Comparison of ENCODE assay signal across 21 cellular contexts in genomic region chr21:18289876-18290275, GRCh38. TPM values are rescaled to one million over a fixed set of nuclear protein-coding genes. Genes with fewer than 3 reads are reported as not detected.
DNase-seq lines count a peak whose midpoint lies in the region; ATAC-seq, FAIRE-seq and TF ChIP-seq lines count a peak whose summit lies in the region.
"Had no signal": no experiment of that assay in that cellular context is flagged by ENCODE, and none has a peak within 500 bp of the region (broad histone marks: within the 10 kb centered on the region; RNA-seq: fewer than 3 reads in every experiment).

No MANE protein-coding gene starts in this region.

- H3K27ac ChIP-seq in HepG2 (ENCODE audit: extremely low read length, insufficient read depth, low read length) (no peak overlapping the region), right lobe of liver (no peak overlapping the region), left ventricle myocardium inferior (replicated peaks) (no peak overlapping the region)
- H3K27ac ChIP-seq: BLaER1 treated with 17β-estradiol and CSF1 and Interleukin-3, amounts not matched to agents 10 nM and 100 nM; GM23248 had no signal

- no peak for FAIRE-seq in HepG2 (lab: Jason Lieb, UNC)
- FAIRE-seq: D721Med, GM12878, GM19239 had no signal

- ATAC-seq in HepG2 (no peak), right lobe of liver (no peak)
- ATAC-seq: GM12878, HCT116 had no signal

- H3K9me3 ChIP-seq in HepG2 (ENCODE audit: low read length) (no peaks in the 10 kb centered on the region), right lobe of liver (no peaks in the 10 kb centered on the region), left ventricle myocardium inferior (replicated peaks) (no peaks in the 10 kb centered on the region)
- H3K9me3 ChIP-seq: BE2C; BLaER1 treated with 17β-estradiol and CSF1 and Interleukin-3, amounts not matched to agents 10 nM and 100 nM had no signal

- TF ChIP-seq RAD21 in HepG2 (CRISPR knock-in tag; IDR thresholded peaks at IDR 0.05) = no peak

- H3K4me3 Mint-ChIP-seq in progenitor cell of endocrine pancreas (ENCODE audit: low read depth) = no peak overlapping the region
- H3K4me3 Mint-ChIP-seq: CD14-positive monocyte; CD4-positive, alpha-beta T cell; CD8-positive, alpha-beta memory T cell; H9 had no signal

- H3K4me2 ChIP-seq in HepG2 (ENCODE audit: low read depth, low read length) = no peak overlapping the region
- H3K4me2 ChIP-seq: BLaER1 treated with 17β-estradiol and CSF1 and Interleukin-3, amounts not matched to agents 10 nM and 100 nM had no signal

- no peaks in the 10 kb centered on the region for H3K36me3 ChIP-seq in HepG2 (replicated peaks in 1 of 2; ENCODE audit: control insufficient read depth in 1 of 2, insufficient read depth in 2 of 2, low read length in 2 of 2)
- H3K36me3 ChIP-seq in right lobe of liver = no peaks in the 10 kb centered on the region
- H3K36me3 ChIP-seq in left ventricle myocardium inferior = no peaks in the 10 kb centered on the region
- H3K36me3 ChIP-seq: BE2C; BLaER1 treated with 17β-estradiol and CSF1 and Interleukin-3, amounts not matched to agents 10 nM and 100 nM had no signal

- H3K27me3 ChIP-seq in HepG2 (ENCODE audit: control insufficient read depth in 1 of 2, insufficient read depth in 2 of 2, low read length in 2 of 2) (no peaks in the 10 kb centered on the region), right lobe of liver (no peaks in the 10 kb centered on the region), left ventricle myocardium inferior (ENCODE audit: low read depth) (peaks cover 5% of the 10 kb centered on the region)
- H3K27me3 ChIP-seq: BE2C; BLaER1 treated with 17β-estradiol and CSF1 and Interleukin-3, amounts not matched to agents 10 nM and 100 nM had no signal

- H3K4me3 ChIP-seq in HepG2 (replicated peaks in 1 of 3; ENCODE audit: insufficient read depth in 1 of 3, low read depth in 2 of 3, low read length in 3 of 3) (no peak overlapping the region), right lobe of liver (no peak overlapping the region), left ventricle myocardium inferior (no peak overlapping the region)
- H3K4me3 ChIP-seq: BLaER1 treated with 17β-estradiol and CSF1 and Interleukin-3, amounts not matched to agents 10 nM and 100 nM; GM12878; GM23248 had no signal

- H2AFZ ChIP-seq in HepG2 (ENCODE audit: low read length) = no peak overlapping the region
- H2AFZ ChIP-seq: GM23248 had no signal

- WGBS in HepG2 (ENCODE audit: low lambda C conversion rate) = 0% methylated on average over 2 of the region's 2 CpGs
- WGBS in right lobe of liver (ENCODE audit: insufficient coverage, low coverage, low lambda C conversion rate, missing lambda C conversion rate) = 26% methylated on average over 2 of the region's 2 CpGs

- DNase-seq in HepG2 (ENCODE audit: low spot score) = no peak
- no peak for DNase-seq in right lobe of liver
- DNase-seq in NCI-H69 (lab: John Stamatoyannopoulos, UW) = peak; percentile 15
- no peak for DNase-seq in progenitor cell of endocrine pancreas (ENCODE audit: low spot score, unreplicated experiment)
- DNase-seq in left ventricle myocardium inferior = no peak
- DNase-seq in DMS 273 treated with DMSO at 0.1 percent for 48 hours (lab: John Stamatoyannopoulos, UW) = no peak
- DNase-seq: BE2C; CD4-positive, alpha-beta T cell; CD8-positive, alpha-beta memory T cell; DMS79; EL; GDM1; GM23248; H9 had no signal

- POLR2A ChIA-PET in HepG2 (lab: Yijun Ruan, JAX) = no interaction called here

- TF ChIP-seq CTCF in HepG2 (CRISPR knock-in tag; IDR thresholded peaks at IDR 0.05) = no peak
- no peak for TF ChIP-seq CTCF in right lobe of liver (IDR thresholded peaks at IDR 0.05)
- TF ChIP-seq CTCF in progenitor cell of endocrine pancreas (IDR thresholded peaks at IDR 0.05; ENCODE audit: unreplicated experiment) = no peak
- no peak for TF ChIP-seq CTCF in left ventricle myocardium inferior (IDR thresholded peaks at IDR 0.05; ENCODE audit: borderline replicate concordance)

- H3K27me3 Mint-ChIP-seq in progenitor cell of endocrine pancreas = no peaks in the 10 kb centered on the region
- H3K27me3 Mint-ChIP-seq: CD4-positive, alpha-beta T cell; CD8-positive, alpha-beta memory T cell had no signal

- H3K9me3 Mint-ChIP-seq in progenitor cell of endocrine pancreas (ENCODE audit: low read depth) = no peaks in the 10 kb centered on the region
- H3K9me3 Mint-ChIP-seq: CD14-positive monocyte; CD4-positive, alpha-beta T cell had no signal

- H3K4me1 ChIP-seq in HepG2 (ENCODE audit: insufficient read depth, low read length) = no peaks in the 10 kb centered on the region
- no peaks in the 10 kb centered on the region for H3K4me1 ChIP-seq in right lobe of liver
- no peaks in the 10 kb centered on the region for H3K4me1 ChIP-seq in left ventricle myocardium inferior
- H3K4me1 ChIP-seq: BE2C; BLaER1 treated with 17β-estradiol and CSF1 and Interleukin-3, amounts not matched to agents 10 nM and 100 nM had no signal

- no TSS peak for BruUV-seq in HepG2 (replicated peaks; lab: Mats Ljungman, UMichigan)

- no peaks in the 10 kb centered on the region for H3K36me3 Mint-ChIP-seq in progenitor cell of endocrine pancreas (ENCODE audit: insufficient read depth)
- H3K36me3 Mint-ChIP-seq: CD14-positive monocyte; CD8-positive, alpha-beta memory T cell had no signal

- no peak overlapping the region for H3K9ac ChIP-seq in HepG2 (ENCODE audit: insufficient read depth, low read depth, low read length)
- H3K9ac ChIP-seq: BLaER1 treated with 17β-estradiol and CSF1 and Interleukin-3, amounts not matched to agents 10 nM and 100 nM; GM23248 had no signal

- TF ChIP-seq EP300 in HepG2 (IDR thresholded peaks at IDR 0.05; ENCODE audit: low read depth in 2 of 2, low read length in 2 of 2) (no peak), HepG2 (CRISPR knock-in tag; IDR thresholded peaks at IDR 0.05; ENCODE audit: borderline replicate concordance) (no peak)

- in situ Hi-C loops in HepG2 (cut with HindIII; ENCODE audit: extremely low pct_ligation_motif_present, low pct_unique_long_range_greater_than_20kb) = no loop called here

- no peak for TF ChIP-seq POLR2A in HepG2 (IDR thresholded peaks at IDR 0.05; ENCODE audit: insufficient read depth in 1 of 2, low read depth in 2 of 2, low read length in 2 of 2)
- TF ChIP-seq POLR2A in right lobe of liver (IDR thresholded peaks at IDR 0.05) = no peak

- H3K79me2 ChIP-seq in HepG2 (ENCODE audit: insufficient read depth, low read length) = no peaks in the 10 kb centered on the region

- CTCF ChIA-PET in HepG2 (lab: Yijun Ruan, JAX; ENCODE audit: low intra/inter-chr PET ratio, low total read pairs) = no interaction called here

- intact Hi-C loops in HepG2 (cut with micrococcal nuclease; ENCODE audit: unreplicated experiment) = no loop called here
- intact Hi-C loops in right lobe of liver (cut with DNase I) = no loop called here
- intact Hi-C loops in left ventricle myocardium inferior (cut with micrococcal nuclease) = no loop called here

- H3K4me1 Mint-ChIP-seq in progenitor cell of endocrine pancreas (ENCODE audit: low read depth) = peaks cover 3% of the 10 kb centered on the region
- H3K4me1 Mint-ChIP-seq: CD14-positive monocyte; CD8-positive, alpha-beta memory T cell; H9 had no signal

- H4K20me1 ChIP-seq in HepG2 (ENCODE audit: insufficient read depth, low read length) = no peaks in the 10 kb centered on the region
- H4K20me1 ChIP-seq: BLaER1 treated with 17β-estradiol and CSF1 and Interleukin-3, amounts not matched to agents 10 nM and 100 nM had no signal

- peak overlapping the region; percentile 49 for H3K27ac Mint-ChIP-seq in progenitor cell of endocrine pancreas
- H3K27ac Mint-ChIP-seq: CD14-positive monocyte; CD4-positive, alpha-beta T cell; CD8-positive, alpha-beta memory T cell; H9 had no signal

TF ChIP-seq in HepG2, 621 proteins besides CTCF, POLR2A, EP300 and RAD21 (continues in another document):
- TF ChIP-seq RXRA (CRISPR knock-in tag; IDR thresholded peaks at IDR 0.05) (no peak), MAFK (conservative IDR thresholded peaks at IDR 0.05 in 1 of 2, IDR thresholded peaks at IDR 0.05 in 1 of 2; ENCODE audit: low read length in 2 of 2) (peak; percentile 85 to 89), NFE2L2 (IDR thresholded peaks at IDR 0.05; ENCODE audit: low read length) (peak; percentile 67; the same call in 1 of the 2 replicates)

RNA-seq across cellular contexts. Expression of gene CHODL, which starts 45.2 kb away (rescaled TPM):
- total RNA-seq in HepG2 (2016; rRNA removed; fragmentation: Illumina TruSeq; extraction: Trizol) (not detected in 2 replicates), right lobe of liver (under 1 TPM in 1 of 6 experiments, not detected in 5; 0.11 TPM), progenitor cell of endocrine pancreas (0.38 and 0.51 TPM in 2 replicates), left ventricle myocardium inferior (0.25 TPM)
- total RNA-seq in HepG2 (2016; cell fraction: cytosol; rRNA removed; fragmentation: Illumina TruSeq; extraction: Trizol; ENCODE audit: low read depth) = not detected in 2 replicates
- not detected in 2 replicates for total RNA-seq in HepG2 (2016; cell fraction: insoluble cytoplasmic fraction; rRNA removed; fragmentation: Illumina TruSeq; extraction: Trizol)
- total RNA-seq in HepG2 (2016; cell fraction: membrane; rRNA removed; fragmentation: Illumina TruSeq; extraction: Trizol) = not detected in 2 replicates
- not detected in 2 replicates for total RNA-seq in HepG2 (2016; cell fraction: nucleus; rRNA removed; fragmentation: Illumina TruSeq; extraction: Trizol)
- not detected in 2 replicates for polyA plus RNA-seq in HepG2 (2011; rRNA removed)
- polyA plus RNA-seq in HepG2 (2011; cell fraction: cytosol; rRNA removed) = not detected in 2 replicates
- not detected in 2 replicates for polyA plus RNA-seq in HepG2 (2011; cell fraction: nucleus; rRNA removed)
- not detected in 2 replicates for polyA plus RNA-seq in HepG2 (2012)
- polyA plus RNA-seq in HepG2 (2016; cell fraction: cytosol; fragmentation: Illumina TruSeq; extraction: Trizol; ENCODE audit: low read depth) = not detected in 2 replicates
- not detected in 2 replicates for polyA plus RNA-seq in HepG2 (2016; cell fraction: insoluble cytoplasmic fraction; fragmentation: Illumina TruSeq; extraction: Trizol; ENCODE audit: low read depth)
- not detected in 2 replicates for polyA plus RNA-seq in HepG2 (2016; cell fraction: membrane; fragmentation: Illumina TruSeq; extraction: Trizol; ENCODE audit: low read depth)
- polyA plus RNA-seq in HepG2 (2016; cell fraction: nucleus; fragmentation: Illumina TruSeq; extraction: Trizol; ENCODE audit: insufficient read depth, low read depth) = not detected in 2 replicates
- polyA minus RNA-seq in HepG2 (2011; rRNA and poly(A)+ RNA removed; ENCODE audit: low replicate concordance) = not detected in 2 replicates
- not detected in 2 replicates for polyA minus RNA-seq in HepG2 (2011; cell fraction: cytosol; rRNA and poly(A)+ RNA removed)
- not detected in 2 replicates for polyA minus RNA-seq in HepG2 (2011; cell fraction: nucleus; rRNA and poly(A)+ RNA removed)
- total RNA-seq: A172; CD4-positive, alpha-beta T cell; GM23248 had no signal
- polyA plus RNA-seq: CD14-positive monocyte, GM23248 had no signal
